In genomic region chr4:116529129-116529528, GRCh38 we compare ENCODE assay signal across 25 cellular contexts.
"Had no signal": no experiment of that assay in that cellular context is flagged by ENCODE, and none has a peak within 500 bp of the region (broad histone marks: within the 10 kb centered on the region; RNA-seq: fewer than 3 reads in every experiment).

No MANE protein-coding gene starts in this region.

- H3K27me3 ChIP-seq: esophagus squamous epithelium, gastrocnemius medialis, heart right ventricle, left lung had no signal

- ATAC-seq: effector memory CD8-positive, alpha-beta T cell; esophagus mucosa; gastrocnemius medialis; heart right ventricle; left cardiac atrium; left lung; left ventricle myocardium superior; lower lobe of right lung; naive thymus-derived CD4-positive, alpha-beta T cell had no signal

- DNase-seq: cortex of kidney; effector CD8-positive, alpha-beta T cell; effector memory CD8-positive, alpha-beta T cell; endodermal cell; erythroblast; esophagus squamous epithelium; foreskin fibroblast; foreskin melanocyte; gastrocnemius medialis; glutamatergic neuron; head of caudate nucleus; heart right ventricle; hippocampal formation; left cardiac atrium; left lung; left ventricle myocardium superior; lower lobe of right lung; mesenchymal stem cell; midbrain; naive thymus-derived CD4-positive, alpha-beta T cell had no signal

- FAIRE-seq: endometrium, islet of Langerhans, keratinocyte had no signal

- H3K4me3 ChIP-seq: esophagus squamous epithelium, gastrocnemius medialis, heart right ventricle, left lung, lower lobe of right lung had no signal

- H3K4me1 ChIP-seq: esophagus squamous epithelium, gastrocnemius medialis, heart right ventricle, left lung, lower lobe of right lung had no signal

- H3K27ac ChIP-seq: epithelial cell of prostate, esophagus squamous epithelium, gastrocnemius medialis, heart right ventricle, left lung, lower lobe of right lung had no signal

- H3K9me3 ChIP-seq: esophagus squamous epithelium, gastrocnemius medialis, left lung, lower lobe of right lung had no signal

- H3K36me3 ChIP-seq: esophagus squamous epithelium, gastrocnemius medialis, heart right ventricle, left lung, lower lobe of right lung had no signal
